22 cellular contexts compared by ENCODE assay signal in genomic region chr10:61776615-61777266, GRCh38.
A peak's percentile ranks its signal among the peaks of the same experiment; 100 is the strongest.
DNase-seq lines count a peak whose midpoint lies in the region; ATAC-seq, FAIRE-seq and TF ChIP-seq lines count a peak whose summit lies in the region.
"Had no signal": no experiment of that assay in that cellular context is flagged by ENCODE, and none has a peak within 500 bp of the region (broad histone marks: within the 10 kb centered on the region; RNA-seq: fewer than 3 reads in every experiment).

No MANE protein-coding gene starts in this region.

- H3K4me3 ChIP-seq in SK-N-SH (ENCODE audit: low read depth in 2 of 2, low read length in 1 of 2) (no peak overlapping the region), PC-3 (ENCODE audit: low read length) (no peak overlapping the region), K562 (no peak overlapping the region), testis (no peak overlapping the region)
- H3K4me3 ChIP-seq: BLaER1 had no signal

- H4K20me1 ChIP-seq in SK-N-SH (ENCODE audit: insufficient read depth): no peaks in the 10 kb centered on the region
- no peaks in the 10 kb centered on the region for H4K20me1 ChIP-seq in PC-3 (ENCODE audit: low read length)
- no peaks in the 10 kb centered on the region for H4K20me1 ChIP-seq in K562 (replicated peaks; ENCODE audit: control insufficient read depth, insufficient read depth, low read length)
- H4K20me1 ChIP-seq: BLaER1 had no signal

- intact Hi-C loops in PC-3 (cut with micrococcal nuclease): no loop called here
- intact Hi-C loops in K562 (cut with micrococcal nuclease): no loop called here
- intact Hi-C loops in testis (cut with DNase I; ENCODE audit: low total_unique reads): no loop called here

- ATAC-seq in SK-N-SH treated with all-trans-retinoic acid at 6 μM for 48 hours (no peak), PC-3 (no peak), K562 (no peak), left lobe of liver (no peak), HG02870 (IDR thresholded peaks at IDR 0.05; ENCODE audit: unreplicated experiment) (no peak), GM19023 (IDR thresholded peaks at IDR 0.05; ENCODE audit: unreplicated experiment) (no peak)
- ATAC-seq: CD8-positive, alpha-beta T cell had no signal

- H3K27me3 ChIP-seq in SK-N-SH (ENCODE audit: insufficient read depth) (no peaks in the 10 kb centered on the region), PC-3 (ENCODE audit: low read length) (no peaks in the 10 kb centered on the region), K562 (ENCODE audit: control insufficient read depth in 2 of 2, insufficient read depth in 2 of 2, low read length in 2 of 2) (no peaks in the 10 kb centered on the region), testis (no peaks in the 10 kb centered on the region)
- H3K27me3 ChIP-seq: BLaER1 had no signal

- peak overlapping the region in 1 of 2 experiments; percentile 68; a peak in 2 of 4 replicates for H3K27ac ChIP-seq in SK-N-SH (ENCODE audit: low read depth in 2 of 2, low read length in 1 of 2)
- no peak overlapping the region for H3K27ac ChIP-seq in PC-3 (ENCODE audit: low read length)
- H3K27ac ChIP-seq in K562 (ENCODE audit: extremely low read depth, low read depth, low read length): no peak overlapping the region
- H3K27ac ChIP-seq in testis: no peak overlapping the region
- H3K27ac ChIP-seq: 22Rv1, BLaER1, C4-2B had no signal

- no peak overlapping the region for H3K4me2 ChIP-seq in SK-N-SH
- no peak overlapping the region for H3K4me2 ChIP-seq in PC-3 (ENCODE audit: low read length)
- no peak overlapping the region for H3K4me2 ChIP-seq in K562 (ENCODE audit: insufficient read depth, low read length)
- H3K4me2 ChIP-seq: BLaER1 had no signal

- H3K36me3 ChIP-seq in SK-N-SH (replicated peaks in 1 of 2; ENCODE audit: control insufficient read depth in 1 of 2, insufficient read depth in 2 of 2, low read length in 1 of 2) (no peaks in the 10 kb centered on the region), PC-3 (ENCODE audit: low read depth, low read length) (no peaks in the 10 kb centered on the region), K562 (ENCODE audit: control insufficient read depth, insufficient read depth, low read length) (no peaks in the 10 kb centered on the region; the same call in 2 of the 3 replicates), testis (ENCODE audit: low read depth, missing control alignments) (no peaks in the 10 kb centered on the region)
- H3K36me3 ChIP-seq: BLaER1 had no signal

- DNase-seq in SK-N-SH: no peak
- no peak for DNase-seq in PC-3
- DNase-seq in K562 (ENCODE audit: extremely low read depth in 1 of 4, low spot score in 3 of 4): no peak
- DNase-seq in testis: peak; percentile 17
- DNase-seq in left lobe of liver (ENCODE audit: low spot score): no peak
- DNase-seq: Caco-2; CD4-positive, CD25-positive, alpha-beta regulatory T cell; CD8-positive, alpha-beta T cell; DMS153; DND-41; GOT3; H7; HCEC 1CT had no signal

- POLR2A ChIA-PET in SK-N-SH (lab: Yijun Ruan, JAX): no interaction called here
- POLR2A ChIA-PET in PC-3 (lab: Charles Lee; ENCODE audit: unreplicated experiment): no interaction called here
- POLR2A ChIA-PET in K562 (lab: Yijun Ruan, JAX): interaction anchor here (10.5 kb wide), 1 partner anchor 13 kb away, joined by 80 read pairs; no protein-coding TSS in a partner anchor

- no peak for TF ChIP-seq POLR2A in K562 (conservative IDR thresholded peaks at IDR 0.05)
- no peak for TF ChIP-seq POLR2A in testis (IDR thresholded peaks at IDR 0.05)

- CTCF ChIA-PET in SK-N-SH (lab: Yijun Ruan, JAX) (no interaction called here), PC-3 (lab: Charles Lee) (no interaction called here), K562 (lab: Yijun Ruan, JAX; ENCODE audit: low intra/inter-chr PET ratio) (no interaction called here)

- no peak overlapping the region for H3K9ac ChIP-seq in SK-N-SH
- H3K9ac ChIP-seq in PC-3 (ENCODE audit: low read length): no peak overlapping the region
- no peak overlapping the region for H3K9ac ChIP-seq in K562 (ENCODE audit: insufficient read depth in 1 of 2, low read depth in 2 of 2, low read length in 2 of 2)
- H3K9ac ChIP-seq: BLaER1 had no signal

- H3K9me3 ChIP-seq in SK-N-SH (no peaks in the 10 kb centered on the region), PC-3 (ENCODE audit: low read length) (no peaks in the 10 kb centered on the region), K562 (replicated peaks; ENCODE audit: control insufficient read depth, insufficient read depth, low read depth, low read length) (no peaks in the 10 kb centered on the region), testis (no peaks in the 10 kb centered on the region)
- H3K9me3 ChIP-seq: BLaER1, Caco-2 had no signal

- H3K9me1 ChIP-seq in K562 (ENCODE audit: control insufficient read depth, insufficient read depth, low read length): no peaks in the 10 kb centered on the region

- BruUV-seq in PC-3 (replicated peaks; lab: Mats Ljungman, UMichigan) (no TSS peak), K562 (replicated peaks; lab: Mats Ljungman, UMichigan) (no TSS peak)

- WGBS in SK-N-SH (ENCODE audit: low lambda C conversion rate): 65% methylated on average over 7 of the region's 7 CpGs
- 59% methylated on average over 7 of the region's 7 CpGs for WGBS in K562 (ENCODE audit: insufficient coverage, low coverage, missing lambda C conversion rate)
- WGBS in testis, 2 donors: 66 to 68% methylated on average over 7 of the region's 7 CpGs

- H3K9me2 ChIP-seq in SK-N-SH (no peaks in the 10 kb centered on the region), PC-3 (replicated peaks; ENCODE audit: low read length) (peaks cover 10% of the 10 kb centered on the region; the same call in 1 of the 2 replicates)

- TF ChIP-seq RAD21 in SK-N-SH (IDR thresholded peaks at IDR 0.05; ENCODE audit: low read length) (peak; percentile 10; the same call in 1 of the 2 replicates), K562 (CRISPR knock-in tag; conservative IDR thresholded peaks at IDR 0.05 in 1 of 2, IDR thresholded peaks at IDR 0.05 in 1 of 2) (no peak)

- no peak for FAIRE-seq in K562 (lab: Jason Lieb, UNC)
- FAIRE-seq: A204.1, G401.6, GM19239 had no signal

- H3K79me2 ChIP-seq in SK-N-SH (ENCODE audit: insufficient read depth): no peaks in the 10 kb centered on the region
- no peaks in the 10 kb centered on the region for H3K79me2 ChIP-seq in PC-3 (ENCODE audit: low read length)
- no peaks in the 10 kb centered on the region for H3K79me2 ChIP-seq in K562 (ENCODE audit: control insufficient read depth, insufficient read depth, low read length)

- H2AFZ ChIP-seq in SK-N-SH (ENCODE audit: low read depth) (no peak overlapping the region), PC-3 (ENCODE audit: low read length) (0 out of 2 replicates have a peak overlapping the region, but pooled peaks have one; percentile 1), K562 (ENCODE audit: low read depth, low read length) (peak overlapping the region; percentile 50; the same call in 1 of the 2 replicates)

- TF ChIP-seq CTCF in SK-N-SH (IDR thresholded peaks at IDR 0.05): no peak
- TF ChIP-seq CTCF in PC-3 (conservative IDR thresholded peaks at IDR 0.05; ENCODE audit: low read depth, low read length): no peak
- TF ChIP-seq CTCF in K562 (IDR thresholded peaks at IDR 0.05 in 2 of 3, conservative IDR thresholded peaks at IDR 0.05 in 1 of 3; ENCODE audit: insufficient read depth in 2 of 3, low read depth in 1 of 3, low read length in 3 of 3): no peak
- no peak for TF ChIP-seq CTCF in testis (IDR thresholded peaks at IDR 0.05)

- H3F3A ChIP-seq in SK-N-SH (replicated peaks; ENCODE audit: insufficient read depth): peaks cover 5% of the 10 kb centered on the region
- no peaks in the 10 kb centered on the region for H3F3A ChIP-seq in PC-3 (ENCODE audit: low read length, unreplicated experiment)

- TF ChIP-seq EP300 in SK-N-SH (IDR thresholded peaks at IDR 0.05; ENCODE audit: borderline replicate concordance in 1 of 2, low read depth in 1 of 2, low read length in 1 of 2): peak in 1 of 2 experiments; percentile 29; a peak in 1 of 4 replicates
- no peak for TF ChIP-seq EP300 in K562 (IDR thresholded peaks at IDR 0.05; ENCODE audit: low read length)

- in situ Hi-C loops in K562 (cut with MboI): no loop called here

- H3K4me1 ChIP-seq in SK-N-SH (ENCODE audit: control insufficient read depth in 1 of 2, insufficient read depth in 2 of 2, low read depth in 1 of 2, low read length in 1 of 2) (peaks cover 5 to 6% of the 10 kb centered on the region in 2 experiments; a peak in 3 of 4 replicates), PC-3 (ENCODE audit: insufficient read depth, low read length) (peaks cover 15% of the 10 kb centered on the region), K562 (replicated peaks in 1 of 2; ENCODE audit: control insufficient read depth in 2 of 2, insufficient read depth in 2 of 2, low read length in 2 of 2) (peaks cover 0 to 41% of the 10 kb centered on the region in 2 experiments; a peak in 4 of 5 replicates), testis (no peaks in the 10 kb centered on the region)
- H3K4me1 ChIP-seq: BLaER1, Caco-2 had no signal

TF ChIP-seq in SK-N-SH, 30 proteins besides CTCF, POLR2A, EP300 and RAD21 (continues in another document):
- TF ChIP-seq JUND (IDR thresholded peaks at IDR 0.05) (no peak), FOSL2 (IDR thresholded peaks at IDR 0.05; ENCODE audit: borderline replicate concordance, low read depth) (no peak), GATA2 (CRISPR knock-in tag; IDR thresholded peaks at IDR 0.05) (peak; percentile 51; the same call in 1 of the 2 replicates)

TF ChIP-seq in SK-N-SH treated with all-trans-retinoic acid at 6 μM for 48 hours, 23 proteins besides CTCF, POLR2A, EP300 and RAD21 (continues in another document):
- TF ChIP-seq ZFP3 (CRISPR knock-in tag; IDR thresholded peaks at IDR 0.05) (no peak), ARNTL (CRISPR knock-in tag; IDR thresholded peaks at IDR 0.05; ENCODE audit: borderline replicate concordance, low read depth) (no peak), BACH2 (CRISPR knock-in tag; IDR thresholded peaks at IDR 0.05; ENCODE audit: borderline replicate concordance) (no peak), CSDC2 (CRISPR knock-in tag; IDR thresholded peaks at IDR 0.05) (no peak), GLIS3 (CRISPR knock-in tag; IDR thresholded peaks at IDR 0.05) (no peak), ISL1 (CRISPR knock-in tag; IDR thresholded peaks at IDR 0.05) (no peak), ZNF565 (CRISPR knock-in tag; conservative IDR thresholded peaks at IDR 0.05; ENCODE audit: low read depth) (no peak), PPARA (CRISPR knock-in tag; IDR thresholded peaks at IDR 0.05; ENCODE audit: borderline replicate concordance) (no peak)

TF ChIP-seq in K562, 482 proteins besides CTCF, POLR2A, EP300 and RAD21 (continues in another document):
- TF ChIP-seq ZNF232 (CRISPR knock-in tag; IDR thresholded peaks at IDR 0.05): no peak
- no peak for TF ChIP-seq NFE2 (IDR thresholded peaks at IDR 0.05; ENCODE audit: low read depth)
- TF ChIP-seq TAF15 (IDR thresholded peaks at IDR 0.05; ENCODE audit: low read depth, low read length): no peak
- no peak for TF ChIP-seq E2F4 (CRISPR knock-in tag; IDR thresholded peaks at IDR 0.05; ENCODE audit: low read depth)

Comparison
In these comparisons a context has a peak if more than half of its experiments do, and no peak if none do; other contexts are left out.
1. Of the 27 proteins assayed by ChIP-seq in both K562 and SK-N-SH: peak only in K562: none; only in SK-N-SH: FOXJ3, GATA2 and RAD21; in both: none; in neither: 23; mixed calls (peak in some experiments, not most) for 1.